ENCODE assay signal across 10 cellular contexts in the genomic region with DNA sequence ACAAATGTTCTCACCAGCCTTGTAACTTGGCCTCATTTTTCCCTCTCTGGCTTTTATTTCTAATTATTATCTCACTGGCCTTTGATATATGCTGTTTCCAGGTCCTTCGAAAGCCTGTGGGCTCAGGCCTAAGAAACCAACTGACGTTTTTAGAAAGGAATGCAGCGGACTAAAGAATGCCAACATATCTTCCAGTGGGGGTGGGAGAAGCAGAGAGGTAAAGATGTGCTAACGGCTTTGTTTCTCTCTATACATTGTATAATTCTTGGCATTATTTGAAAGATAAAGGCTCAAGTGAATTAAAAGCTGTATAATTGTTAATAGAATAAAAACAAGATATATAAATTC. TPM values are rescaled to one million over a fixed set of nuclear protein-coding genes. Genes with fewer than 3 reads are reported as not detected.
DNase-seq lines count a peak whose midpoint lies in the region; TF ChIP-seq lines count a peak whose summit lies in the region.
"Had no signal": no experiment of that assay in that cellular context is flagged by ENCODE, and none has a peak within 500 bp of the region (broad histone marks: within the 10 kb centered on the region; RNA-seq: fewer than 3 reads in every experiment).

No MANE protein-coding gene starts in this region.

- H3K9ac ChIP-seq in NT2/D1 (ENCODE audit: insufficient read length, low read depth) (no peak overlapping the region), neural progenitor cell (no peak overlapping the region)

- H3K27me3 ChIP-seq in NT2/D1 (ENCODE audit: insufficient read depth, insufficient read length), result no peaks in the 10 kb centered on the region
- H3K27me3 ChIP-seq in neural progenitor cell, result no peaks in the 10 kb centered on the region
- H3K27me3 ChIP-seq in Peyer's patch, result no peaks in the 10 kb centered on the region

- peak overlapping the region; percentile 15 for H2AFZ ChIP-seq in neural progenitor cell (replicated peaks)

- H3K79me2 ChIP-seq in neural progenitor cell (ENCODE audit: low read depth), result no peaks in the 10 kb centered on the region

- no peak overlapping the region for H3K27ac ChIP-seq in neural progenitor cell
- no peak overlapping the region for H3K27ac ChIP-seq in Peyer's patch

- H3K27ac Mint-ChIP-seq in neural progenitor cell, result peak overlapping the region; percentile 93

- H4K20me1 ChIP-seq in neural progenitor cell (ENCODE audit: low read depth), result no peaks in the 10 kb centered on the region

- no peak overlapping the region for H3K4me3 Mint-ChIP-seq in neural progenitor cell

- H3K4me2 ChIP-seq in neural progenitor cell, result no peak overlapping the region

- DNase-seq in AG09309 (ENCODE audit: low read depth) (peak; percentile 60), NT2/D1 (ENCODE audit: low read depth, low spot score) (peak; percentile 63), fibroblast of the aortic adventitia (ENCODE audit: low read depth) (peak; percentile 96), neural progenitor cell (ENCODE audit: low spot score) (peak; percentile 56), Peyer's patch (no peak), NCI-H2081 treated with DMSO at 0.1 percent for 48 hours (lab: John Stamatoyannopoulos, UW) (no peak), GF-D8 (lab: John Stamatoyannopoulos, UW) (no peak), activated gamma-delta T cell treated with Interleukin-2 at 50 U/mL for 16 hours (no peak)
- DNase-seq: amniotic stem cell had no signal

- no peaks in the 10 kb centered on the region for H3K36me3 ChIP-seq in NT2/D1 (ENCODE audit: insufficient read depth, insufficient read length, low read length)
- H3K36me3 ChIP-seq in neural progenitor cell, result no peaks in the 10 kb centered on the region
- H3K36me3 ChIP-seq in Peyer's patch, result no peaks in the 10 kb centered on the region

- TF ChIP-seq CTCF in AG09309 (IDR thresholded peaks at IDR 0.05; ENCODE audit: control insufficient read depth, insufficient read depth, low read depth, low read length, missing control alignments), result no peak
- no peak for TF ChIP-seq CTCF in fibroblast of the aortic adventitia (IDR thresholded peaks at IDR 0.05; ENCODE audit: insufficient read depth, low read length)
- TF ChIP-seq CTCF in neural progenitor cell (IDR thresholded peaks at IDR 0.05), result no peak
- no peak for TF ChIP-seq CTCF in Peyer's patch (IDR thresholded peaks at IDR 0.05)

- H3K36me3 Mint-ChIP-seq in neural progenitor cell, result no peaks in the 10 kb centered on the region

- no peak for TF ChIP-seq POLR2A in Peyer's patch (IDR thresholded peaks at IDR 0.05)

- H3K9me3 Mint-ChIP-seq in neural progenitor cell, result no peaks in the 10 kb centered on the region

- no peak overlapping the region for H3K4me3 ChIP-seq in AG09309 (ENCODE audit: control insufficient read depth, low read depth, low read length)
- H3K4me3 ChIP-seq in NT2/D1 (ENCODE audit: insufficient read length, low read depth), result no peak overlapping the region
- no peak overlapping the region for H3K4me3 ChIP-seq in fibroblast of the aortic adventitia (ENCODE audit: low read depth, low read length)
- H3K4me3 ChIP-seq in neural progenitor cell, result no peak overlapping the region
- no peak overlapping the region for H3K4me3 ChIP-seq in Peyer's patch

- peaks cover 13% of the 10 kb centered on the region for H3K4me1 ChIP-seq in NT2/D1 (ENCODE audit: insufficient read depth, insufficient read length)
- peaks cover 4% of the 10 kb centered on the region for H3K4me1 ChIP-seq in neural progenitor cell
- peaks cover 0 to 13% (median 0%) of the 10 kb centered on the region in 4 donors for H3K4me1 ChIP-seq in Peyer's patch

- H3K4me1 Mint-ChIP-seq in neural progenitor cell, result peaks cover 10% of the 10 kb centered on the region

- H3K27me3 Mint-ChIP-seq in neural progenitor cell (ENCODE audit: insufficient read depth, low read depth), result peaks cover 9% of the 10 kb centered on the region

- no peaks in the 10 kb centered on the region for H3F3A ChIP-seq in neural progenitor cell (ENCODE audit: low read depth)

- H3K9me3 ChIP-seq in NT2/D1 (ENCODE audit: insufficient read depth, low read length), result no peaks in the 10 kb centered on the region
- H3K9me3 ChIP-seq in neural progenitor cell (ENCODE audit: low read depth), result no peaks in the 10 kb centered on the region
- H3K9me3 ChIP-seq in Peyer's patch, result no peaks in the 10 kb centered on the region

RNA-seq across cellular contexts. Expression of a gene that starts 28.2 kb away (rescaled TPM):
- total RNA-seq in fibroblast of the aortic adventitia (ENCODE audit: low replicate concordance), result not detected in 2 replicates
- not detected in 2 replicates for total RNA-seq in neural progenitor cell (ENCODE audit: low replicate concordance)
- total RNA-seq in Peyer's patch, result not detected
- total RNA-seq: mesenteric fat pad had no signal

RNA-seq across cellular contexts. Expression of a gene that starts 35.3 kb away (rescaled TPM):
- total RNA-seq in fibroblast of the aortic adventitia (ENCODE audit: low replicate concordance), result not detected in 2 replicates
- not detected in 2 replicates for total RNA-seq in neural progenitor cell (ENCODE audit: low replicate concordance)
- total RNA-seq in Peyer's patch, result not detected
- total RNA-seq: mesenteric fat pad had no signal

Comparison
In these comparisons a context has a peak if more than half of its experiments do, and no peak if none do; other contexts are left out.
1. DNase-seq: peak in AG09309 (single experiment), NT2/D1 (single experiment), fibroblast of the aortic adventitia (single experiment) and neural progenitor cell (single experiment); none in Peyer's patch (0 of 3), NCI-H2081 treated with DMSO at 0.1 percent for 48 hours (single experiment), GF-D8 (single experiment) and activated gamma-delta T cell treated with Interleukin-2 at 50 U/mL for 16 hours (single experiment).